ENCODE assay signal across 18 cellular contexts in the genomic region with DNA sequence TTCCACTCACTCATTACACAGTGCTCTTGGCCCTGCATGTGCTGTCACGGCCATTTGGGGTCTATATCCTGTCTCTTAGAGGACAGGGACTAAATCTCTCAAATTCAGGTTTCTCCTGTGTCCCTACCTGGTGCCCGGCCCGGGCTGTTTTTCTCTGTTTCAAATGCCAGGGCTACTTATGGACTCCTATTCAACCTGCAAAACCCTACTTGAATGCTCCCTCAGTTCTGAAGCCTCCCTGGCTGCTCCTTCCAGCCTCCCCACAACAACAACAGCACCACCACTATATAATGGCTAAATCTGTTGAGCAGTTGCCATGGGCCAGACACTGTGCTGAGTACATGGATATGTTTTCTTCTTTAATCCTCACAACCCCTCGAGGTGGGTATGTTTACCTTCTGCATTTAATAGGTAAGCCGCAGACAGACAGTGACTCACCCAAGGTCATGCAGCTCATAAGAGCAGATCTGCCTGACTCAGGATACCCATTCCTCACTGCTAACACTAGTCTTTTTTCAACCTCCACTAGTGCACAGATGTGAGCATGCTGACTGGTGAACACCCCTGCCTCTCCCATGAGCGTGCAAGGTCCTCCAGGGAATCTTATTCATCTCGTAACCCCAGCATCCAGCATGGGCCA. TPM values are rescaled to one million over a fixed set of nuclear protein-coding genes. Genes with fewer than 3 reads are reported as not detected.
DNase-seq lines count a peak whose midpoint lies in the region; ATAC-seq and TF ChIP-seq lines count a peak whose summit lies in the region.
"Had no signal": no experiment of that assay in that cellular context is flagged by ENCODE, and none has a peak within 500 bp of the region (broad histone marks: within the 10 kb centered on the region; RNA-seq: fewer than 3 reads in every experiment).

No MANE protein-coding gene starts in this region.

- peaks cover 0 to 15% of the 10 kb centered on the region in 2 experiments; a peak in 2 of 3 replicates for H3K36me3 ChIP-seq in HEK293 (ENCODE audit: control insufficient read depth in 2 of 2, insufficient read depth in 1 of 2, low read length in 2 of 2)

- DNase-seq in ACHN (peak; percentile 51), iris pigment epithelial cell (ENCODE audit: low read depth) (peak; percentile 94), NCI-H345 (lab: John Stamatoyannopoulos, UW) (no peak), CD1c-positive myeloid dendritic cell (ENCODE audit: extremely low spot score) (no peak)
- no peak for DNase-seq in activated CD8-positive, alpha-beta T cell treated with anti-CD3 and anti-CD28 coated beads, Interleukin-2, amount 10 ng/mL, durations not matched to agents 7 days and 5 days
- DNase-seq: amniotic stem cell; dorsolateral prefrontal cortex; GF-D8; GM23248; retina; stimulated activated CD4-positive, alpha-beta T cell treated with anti-CD3 and anti-CD28 coated beads, Interleukin-4, amount 100 ng/mL, for 1 hour; stimulated activated naive CD4-positive, alpha-beta T cell had no signal

- H3K4me1 Mint-ChIP-seq in activated CD8-positive, alpha-beta T cell treated with anti-CD3 and anti-CD28 coated beads, Interleukin-2, amount 10 ng/mL, durations not matched to agents 7 days and 5 days (ENCODE audit: low read depth), result peaks cover 20% of the 10 kb centered on the region
- H3K4me1 Mint-ChIP-seq: B cell had no signal

- no peak for ATAC-seq in activated CD8-positive, alpha-beta T cell treated with anti-CD3 and anti-CD28 coated beads, Interleukin-2, amount 10 ng/mL, durations not matched to agents 7 days and 5 days
- ATAC-seq in HG03097 (IDR thresholded peaks at IDR 0.05; ENCODE audit: low FRiP score, unreplicated experiment) (no peak), GM21423 (IDR thresholded peaks at IDR 0.05; ENCODE audit: unreplicated experiment) (no peak)
- ATAC-seq: gastroesophageal sphincter had no signal

- H3K36me3 Mint-ChIP-seq in activated CD8-positive, alpha-beta T cell treated with anti-CD3 and anti-CD28 coated beads, Interleukin-2, amount 10 ng/mL, durations not matched to agents 7 days and 5 days (ENCODE audit: low read depth), result peaks cover 45% of the 10 kb centered on the region

- in situ Hi-C loops in ACHN (cut with HindIII; ENCODE audit: low pct_ligation_motif_present, low pct_unique_long_range_greater_than_20kb, low sequenced_read_pairs), result no loop called here

- no peaks in the 10 kb centered on the region for H3K9me3 ChIP-seq in HEK293 (ENCODE audit: control insufficient read depth, insufficient read depth, low read depth, low read length)
- H3K9me3 ChIP-seq: gastroesophageal sphincter had no signal

- H3K27me3 Mint-ChIP-seq in activated CD8-positive, alpha-beta T cell treated with anti-CD3 and anti-CD28 coated beads, Interleukin-2, amount 10 ng/mL, durations not matched to agents 7 days and 5 days (ENCODE audit: low read depth), result no peaks in the 10 kb centered on the region

- POLR2A ChIA-PET in HEK293 (lab: Yijun Ruan, JAX), result interaction anchor here (1.1 to 1.2 kb wide), 3 partner anchors 11 to 32 kb away, joined by 3 read pairs; no protein-coding TSS in a partner anchor
- POLR2A ChIA-PET in activated CD8-positive, alpha-beta T cell treated with anti-CD3 and anti-CD28 coated beads, Interleukin-2, amount 10 ng/mL, durations not matched to agents 7 days and 5 days (lab: Charles Lee), result interaction anchor here (0.6 kb wide), 1 partner anchor 955 kb away, joined by 3 read pairs; no protein-coding TSS in a partner anchor

- CTCF ChIA-PET in HEK293 (lab: Yijun Ruan, JAX), result interaction anchor here (0.6 to 1.1 kb wide), 3 partner anchors 13 to 220 kb away, joined by 3 to 7 read pairs (median 3); no protein-coding TSS in a partner anchor
- CTCF ChIA-PET in activated CD8-positive, alpha-beta T cell treated with anti-CD3 and anti-CD28 coated beads, Interleukin-2, amount 10 ng/mL, durations not matched to agents 7 days and 5 days (lab: Charles Lee), result no interaction called here

- H3K27ac Mint-ChIP-seq in activated CD8-positive, alpha-beta T cell treated with anti-CD3 and anti-CD28 coated beads, Interleukin-2, amount 10 ng/mL, durations not matched to agents 7 days and 5 days, result peak overlapping the region; percentile 53
- H3K27ac Mint-ChIP-seq: B cell had no signal

- no peak overlapping the region; the same call in 1 of the 2 replicates for H3K27ac ChIP-seq in HEK293 (ENCODE audit: extremely low read depth, low read depth, low read length)
- H3K27ac ChIP-seq: dorsolateral prefrontal cortex, GM23248 had no signal

- H3K4me3 ChIP-seq in HEK293 (ENCODE audit: low read depth, low read length), result no peak overlapping the region
- H3K4me3 ChIP-seq: dorsolateral prefrontal cortex, gastroesophageal sphincter, GM23248 had no signal

- TF ChIP-seq CTCF in HEK293 (tag by site-specific recombination; IDR thresholded peaks at IDR 0.05), result no peak

- peaks cover 7% of the 10 kb centered on the region; the same call in 1 of the 2 replicates for H3K4me1 ChIP-seq in HEK293 (ENCODE audit: control insufficient read depth, insufficient read depth, low read length)

- H3K4me3 Mint-ChIP-seq in activated CD8-positive, alpha-beta T cell treated with anti-CD3 and anti-CD28 coated beads, Interleukin-2, amount 10 ng/mL, durations not matched to agents 7 days and 5 days, result no peak overlapping the region
- H3K4me3 Mint-ChIP-seq: B cell had no signal

- H3K9me3 Mint-ChIP-seq in activated CD8-positive, alpha-beta T cell treated with anti-CD3 and anti-CD28 coated beads, Interleukin-2, amount 10 ng/mL, durations not matched to agents 7 days and 5 days (ENCODE audit: insufficient read depth), result no peaks in the 10 kb centered on the region

TF ChIP-seq in HEK293, 187 proteins besides CTCF, POLR2A, EP300 and RAD21:
- TF ChIP-seq, protein P1, sequence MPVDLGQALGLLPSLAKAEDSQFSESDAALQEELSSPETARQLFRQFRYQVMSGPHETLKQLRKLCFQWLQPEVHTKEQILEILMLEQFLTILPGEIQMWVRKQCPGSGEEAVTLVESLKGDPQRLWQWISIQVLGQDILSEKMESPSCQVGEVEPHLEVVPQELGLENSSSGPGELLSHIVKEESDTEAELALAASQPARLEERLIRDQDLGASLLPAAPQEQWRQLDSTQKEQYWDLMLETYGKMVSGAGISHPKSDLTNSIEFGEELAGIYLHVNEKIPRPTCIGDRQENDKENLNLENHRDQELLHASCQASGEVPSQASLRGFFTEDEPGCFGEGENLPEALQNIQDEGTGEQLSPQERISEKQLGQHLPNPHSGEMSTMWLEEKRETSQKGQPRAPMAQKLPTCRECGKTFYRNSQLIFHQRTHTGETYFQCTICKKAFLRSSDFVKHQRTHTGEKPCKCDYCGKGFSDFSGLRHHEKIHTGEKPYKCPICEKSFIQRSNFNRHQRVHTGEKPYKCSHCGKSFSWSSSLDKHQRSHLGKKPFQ (tag by site-specific recombination; IDR thresholded peaks at IDR 0.05), result no peak
- no peak for TF ChIP-seq ZNF23 (tag by site-specific recombination; IDR thresholded peaks at IDR 0.05; ENCODE audit: borderline replicate concordance)
- TF ChIP-seq ZNF785 (tag by site-specific recombination; IDR thresholded peaks at IDR 0.05), result no peak
- no peak for TF ChIP-seq ZNF311 (tag by site-specific recombination; IDR thresholded peaks at IDR 0.05; ENCODE audit: borderline replicate concordance)
- peak; percentile 94 for TF ChIP-seq ZFP3 (tag by site-specific recombination; IDR thresholded peaks at IDR 0.05; ENCODE audit: low read depth)
- no peak for TF ChIP-seq ZNF529 (tag by site-specific recombination; IDR thresholded peaks at IDR 0.05; ENCODE audit: insufficient replicate concordance)
- TF ChIP-seq ZNF416 (tag by site-specific recombination; IDR thresholded peaks at IDR 0.05), result no peak

RNA-seq across cellular contexts. Expression of gene DHRS3, which starts 29.9 kb away (rescaled TPM):
- 10 to 100 TPM; 86.8 to 89.5 TPM for total RNA-seq in activated CD8-positive, alpha-beta T cell treated with anti-CD3 and anti-CD28 coated beads, Interleukin-2, amount 10 ng/mL, durations not matched to agents 7 days and 5 days
- total RNA-seq: myocyte had no signal

RNA-seq across cellular contexts. Expression of gene AADACL4, which starts 55.8 kb away (rescaled TPM):
- not detected for total RNA-seq in activated CD8-positive, alpha-beta T cell treated with anti-CD3 and anti-CD28 coated beads, Interleukin-2, amount 10 ng/mL, durations not matched to agents 7 days and 5 days
- total RNA-seq: B cell, dorsolateral prefrontal cortex, gastroesophageal sphincter, GM23248, myocyte had no signal

Comparison
In these comparisons a context has a peak if more than half of its experiments do, and no peak if none do; other contexts are left out.
1. DNase-seq: peak in ACHN (single experiment) and iris pigment epithelial cell (single experiment); none in activated CD8-positive, alpha-beta T cell treated with anti-CD3 and anti-CD28 coated beads, Interleukin-2, amount 10 ng/mL, durations not matched to agents 7 days and 5 days (single experiment), NCI-H345 (single experiment) and CD1c-positive myeloid dendritic cell (single experiment).